14 cellular contexts compared by ENCODE assay signal in genomic region chr7:135670179-135670578, GRCh38. TPM values are rescaled to one million over a fixed set of nuclear protein-coding genes. Genes with fewer than 3 reads are reported as not detected.
A peak's percentile ranks its signal among the peaks of the same experiment; 100 is the strongest.
DNase-seq lines count a peak whose midpoint lies in the region; ATAC-seq and TF ChIP-seq lines count a peak whose summit lies in the region.
"Had no signal": no experiment of that assay in that cellular context is flagged by ENCODE, and none has a peak within 500 bp of the region (broad histone marks: within the 10 kb centered on the region; RNA-seq: fewer than 3 reads in every experiment).

No MANE protein-coding gene starts in this region.

- no peaks in the 10 kb centered on the region for H3K9me3 Mint-ChIP-seq in memory B cell
- no peaks in the 10 kb centered on the region for H3K9me3 Mint-ChIP-seq in activated naive CD4-positive, alpha-beta T cell treated with anti-CD3 and anti-CD28 coated beads, Interleukin-2, amount 50 U/mL, for 72 hours
- H3K9me3 Mint-ChIP-seq: IgD-negative memory B cell had no signal

- no peak overlapping the region for H3K4me3 ChIP-seq in coronary artery
- H3K4me3 ChIP-seq: suprapubic skin had no signal

- peak overlapping the region; percentile 37 for H3K27ac Mint-ChIP-seq in memory B cell
- no peak overlapping the region for H3K27ac Mint-ChIP-seq in activated naive CD4-positive, alpha-beta T cell treated with anti-CD3 and anti-CD28 coated beads, Interleukin-2, amount 50 U/mL, for 72 hours

- no peaks in the 10 kb centered on the region for H3K27me3 Mint-ChIP-seq in memory B cell
- H3K27me3 Mint-ChIP-seq: IgD-negative memory B cell had no signal

- peak; percentile 57 for DNase-seq in AG08396 (ENCODE audit: low spot score)
- peak; percentile 69 for DNase-seq in NCI-H226
- no peak for DNase-seq in coronary artery (ENCODE audit: low spot score)
- DNase-seq in memory B cell (ENCODE audit: low spot score in 2 of 2): no peak
- no peak for DNase-seq in NOMO-1 (lab: John Stamatoyannopoulos, UW; ENCODE audit: unreplicated experiment in 2 of 2)
- DNase-seq in activated naive CD4-positive, alpha-beta T cell treated with anti-CD3 and anti-CD28 coated beads, Interleukin-2, amount 50 U/mL, for 72 hours (ENCODE audit: low spot score in 2 of 2): no peak
- no peak for DNase-seq in stimulated activated CD4-positive, alpha-beta T cell treated with anti-CD3 and anti-CD28 coated beads, Interleukin-4, amount 100 ng/mL, for 4 hours
- DNase-seq: AML-193, islet precursor cell, OCI-M1 had no signal

- H3K36me3 Mint-ChIP-seq in memory B cell: peaks cover 18% of the 10 kb centered on the region
- H3K36me3 Mint-ChIP-seq in activated naive CD4-positive, alpha-beta T cell treated with anti-CD3 and anti-CD28 coated beads, Interleukin-2, amount 50 U/mL, for 72 hours: peaks cover 6 to 24% of the 10 kb centered on the region in 2 donors

- no peak for TF ChIP-seq CTCF in coronary artery (IDR thresholded peaks at IDR 0.05)

- no peak for ATAC-seq in memory B cell (ENCODE audit: low read depth)
- ATAC-seq in activated naive CD4-positive, alpha-beta T cell treated with anti-CD3 and anti-CD28 coated beads, Interleukin-2, amount 50 U/mL, for 72 hours: no peak
- no peak for ATAC-seq in HG02970 (IDR thresholded peaks at IDR 0.05; ENCODE audit: low FRiP score, unreplicated experiment)

- H3K4me1 Mint-ChIP-seq in memory B cell: peaks cover 28% of the 10 kb centered on the region

- peak overlapping the region; percentile 26 to 36 for H3K27ac ChIP-seq in coronary artery
- H3K27ac ChIP-seq: suprapubic skin had no signal

- H3K4me3 Mint-ChIP-seq in memory B cell: no peak overlapping the region

RNA-seq across cellular contexts. Expression of gene STMP1, which starts 7.9 kb away (rescaled TPM):
- 10 to 100 TPM; 16.6 to 17.0 TPM for total RNA-seq in activated naive CD4-positive, alpha-beta T cell treated with anti-CD3 and anti-CD28 coated beads, Interleukin-2, amount 50 U/mL, for 72 hours

RNA-seq across cellular contexts. Expression of gene SLC13A4, which starts 57.8 kb away (rescaled TPM):
- total RNA-seq in activated naive CD4-positive, alpha-beta T cell treated with anti-CD3 and anti-CD28 coated beads, Interleukin-2, amount 50 U/mL, for 72 hours: not detected
- total RNA-seq: epithelial cell of proximal tubule had no signal

Comparison
In these comparisons a context has a peak if more than half of its experiments do, and no peak if none do; other contexts are left out.
1. DNase-seq: peak in AG08396 (single experiment) and NCI-H226 (single experiment); none in coronary artery (single experiment), memory B cell (0 of 2), NOMO-1 (0 of 2), activated naive CD4-positive, alpha-beta T cell treated with anti-CD3 and anti-CD28 coated beads, Interleukin-2, amount 50 U/mL, for 72 hours (0 of 2) and stimulated activated CD4-positive, alpha-beta T cell treated with anti-CD3 and anti-CD28 coated beads, Interleukin-4, amount 100 ng/mL, for 4 hours (0 of 2).